5 cellular contexts compared by ENCODE assay signal in genomic region chr22:25255169-25255568, GRCh38. TPM values are rescaled to one million over a fixed set of nuclear protein-coding genes. Genes with fewer than 3 reads are reported as not detected.
"Had no signal": no experiment of that assay in that cellular context is flagged by ENCODE, and none has a peak within 500 bp of the region (broad histone marks: within the 10 kb centered on the region; RNA-seq: fewer than 3 reads in every experiment).

No MANE protein-coding gene starts in this region.

RNA-seq across cellular contexts. Expression of gene CRYBB2, which starts 35.7 kb away (rescaled TPM):
- total RNA-seq: GM23248, H9 had no signal
- polyA plus RNA-seq: GM23248 had no signal

RNA-seq across cellular contexts. Expression of gene CRYBB3, which starts 55.5 kb away (rescaled TPM):
- total RNA-seq: GM23248, H4, HFFc6 had no signal
- polyA plus RNA-seq: GM23248, GM23338 had no signal
